ENCODE assay signal across 6 cellular contexts in genomic region chr2:47099712-47100111, GRCh38. TPM values are rescaled to one million over a fixed set of nuclear protein-coding genes. Genes with fewer than 3 reads are reported as not detected.
"Had no signal": no experiment of that assay in that cellular context is flagged by ENCODE, and none has a peak within 500 bp of the region (broad histone marks: within the 10 kb centered on the region; RNA-seq: fewer than 3 reads in every experiment).

No MANE protein-coding gene starts in this region.

RNA-seq across cellular contexts. Expression of gene STPG4, which starts 55.4 kb away (rescaled TPM):
- total RNA-seq: pancreas, psoas muscle, pulmonary artery endothelial cell, right atrium auricular region, right lobe of liver, skeletal muscle tissue had no signal
